In genomic region chr6:151493495-151494234, GRCh38 we compare ENCODE assay signal across 9 cellular contexts. TPM values are rescaled to one million over a fixed set of nuclear protein-coding genes. Genes with fewer than 3 reads are reported as not detected.
DNase-seq lines count a peak whose midpoint lies in the region; ATAC-seq lines count a peak whose summit lies in the region.
"Had no signal": no experiment of that assay in that cellular context is flagged by ENCODE, and none has a peak within 500 bp of the region (broad histone marks: within the 10 kb centered on the region; RNA-seq: fewer than 3 reads in every experiment).

CCDC170 (plus strand) TSS chr6:151494017; CDS start chr6:151494129, 112 bp downstream.

- H3K27ac ChIP-seq in iPS DF 6.9 (ENCODE audit: low read length) = no peak within 1 kb of the TSS

- H3K9me3 ChIP-seq in iPS DF 6.9 (ENCODE audit: control insufficient read depth, insufficient read depth, low read length) = no peaks in the 10 kb centered on the region

- in situ Hi-C loops in G401 (cut with HindIII; ENCODE audit: low sequenced_read_pairs) = no loop called here

- no peaks in the 10 kb centered on the region for H3K36me3 ChIP-seq in iPS DF 6.9 (ENCODE audit: control insufficient read depth, insufficient read depth, low read length)

- H3K27me3 ChIP-seq in iPS DF 6.9 (ENCODE audit: control insufficient read depth, insufficient read depth, low read length) = peaks cover 18% of the 10 kb centered on the region; the same call in 1 of the 2 replicates

- peak within 1 kb of the TSS; percentile 88 for H3K4me3 ChIP-seq in iPS DF 6.9 (ENCODE audit: low read length)

- DNase-seq in G401 (ENCODE audit: low spot score) (peak; percentile 25), LHCN-M2 (ENCODE audit: low read depth) (peak; percentile 19), astrocyte of the hippocampus (ENCODE audit: low read depth, low spot score) (peak; percentile 71), iPS DF 6.9 (ENCODE audit: low read depth, low spot score) (no peak), retina (peak; percentile 88), NCI-H1092 treated with DMSO at 0.1 percent for 48 hours (lab: John Stamatoyannopoulos, UW) (no peak), HT-29 (ENCODE audit: low spot score) (no peak)

- WGBS in iPS DF 6.9 (ENCODE audit: insufficient coverage, insufficient read length) = no CpG with 5 or more reads among the region's 70 CpGs

- no peak for ATAC-seq in HG03025 (IDR thresholded peaks at IDR 0.05; ENCODE audit: low FRiP score, unreplicated experiment)

- 0 out of 2 replicates have a peak, but pooled peaks cover 1% of the 10 kb centered on the region for H3K4me1 ChIP-seq in iPS DF 6.9 (ENCODE audit: control insufficient read depth, insufficient read depth, low read length)

RNA-seq across cellular contexts. Expression of gene CCDC170, which starts in this region (rescaled TPM):
- total RNA-seq in G401 (2014; rRNA removed; shearing (Covaris generic)) = not detected in 2 replicates
- total RNA-seq in LHCN-M2 (2014; rRNA removed) = 0.06 TPM in 1 of 2 replicates, not detected in the other
- polyA plus RNA-seq in LHCN-M2 (2012) = 0.07 TPM
- 0.05 and 1.6 TPM in 2 replicates for total RNA-seq in HT-29 (2014; rRNA removed; shearing (Covaris generic))
- total RNA-seq: T-helper 1 cell treated with Interleukin-12 subunit alpha and Interleukin-12 subunit beta and Interleukin-4 antibody, amounts not matched to agents 30 ng/mL and 1 ng/mL, for 36 hours had no signal

Comparison
In these comparisons a context has a peak if more than half of its experiments do, and no peak if none do; other contexts are left out.
1. Peak in DNase-seq in G401; RNA of the gene not detected or under 1 TPM.
2. Peak in DNase-seq in LHCN-M2; RNA of the gene not detected or under 1 TPM.
3. DNase-seq: peak in astrocyte of the hippocampus (single experiment) and retina (single experiment); none in iPS DF 6.9 (single experiment), NCI-H1092 treated with DMSO at 0.1 percent for 48 hours (single experiment) and HT-29 (single experiment).